7 cellular contexts compared by ENCODE assay signal in the genomic region with DNA sequence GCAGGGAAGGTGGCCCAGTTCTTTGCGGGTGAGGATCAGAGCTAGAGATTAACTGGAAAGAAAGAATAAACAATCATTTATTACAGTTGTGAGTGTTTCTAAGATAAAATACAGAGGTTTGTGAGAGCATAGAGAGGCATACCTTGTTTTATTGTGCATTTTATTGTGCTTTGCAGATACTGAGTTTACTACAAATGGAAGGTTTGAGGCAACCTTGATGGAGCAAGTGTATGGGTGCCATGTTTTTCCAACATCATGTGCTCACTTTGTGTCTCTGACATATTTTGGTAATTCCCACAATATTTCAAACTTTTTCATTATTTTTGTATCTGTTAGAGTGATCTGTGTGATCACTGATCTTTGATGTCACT. TPM values are rescaled to one million over a fixed set of nuclear protein-coding genes. Genes with fewer than 3 reads are reported as not detected.
DNase-seq lines count a peak whose midpoint lies in the region; ATAC-seq and TF ChIP-seq lines count a peak whose summit lies in the region.

No MANE protein-coding gene starts in this region.

- DNase-seq in HAP-1 (ENCODE audit: low spot score in 2 of 2) (no peak), SJSA1 (ENCODE audit: low read depth in 1 of 2, low spot score in 2 of 2) (no peak), fibroblast of pulmonary artery (ENCODE audit: low read depth) (no peak), T-helper 9 cell (no peak), glomerular visceral epithelial cell (ENCODE audit: extremely low spot score) (no peak)

- TF ChIP-seq CTCF in fibroblast of pulmonary artery (IDR thresholded peaks at IDR 0.05; ENCODE audit: low read length, missing control alignments) = no peak

- in situ Hi-C loops in HAP-1 (cut with MboI; ENCODE audit: low sequenced_read_pairs) = no loop called here

- H3K27me3 ChIP-seq in HAP-1 (ENCODE audit: low read depth) (no peaks in the 10 kb centered on the region), SJSA1 (replicated peaks) (no peaks in the 10 kb centered on the region), skeletal muscle satellite cell (ENCODE audit: control insufficient read depth, insufficient read depth, low read length) (no peaks in the 10 kb centered on the region)

- H3K4me1 ChIP-seq in HAP-1 (peaks cover 18% of the 10 kb centered on the region), SJSA1 (replicated peaks) (peaks cover 12% of the 10 kb centered on the region), skeletal muscle satellite cell (ENCODE audit: control insufficient read depth, insufficient read depth, low read length) (peaks cover 18% of the 10 kb centered on the region)

- H3K9me3 ChIP-seq in HAP-1 (no peaks in the 10 kb centered on the region; the same call in 1 of the 2 replicates), SJSA1 (replicated peaks) (no peaks in the 10 kb centered on the region), skeletal muscle satellite cell (replicated peaks; ENCODE audit: low read length) (no peaks in the 10 kb centered on the region)

- H3K36me3 ChIP-seq in HAP-1 (replicated peaks) (0 out of 2 replicates have a peak, but pooled peaks cover 4% of the 10 kb centered on the region), SJSA1 (no peaks in the 10 kb centered on the region), skeletal muscle satellite cell (ENCODE audit: insufficient read depth, low read length) (no peaks in the 10 kb centered on the region)

- H3K4me3 ChIP-seq in HAP-1 (peak overlapping the region; percentile 58), SJSA1 (peak overlapping the region; percentile 52), fibroblast of pulmonary artery (replicated peaks; ENCODE audit: low read depth, low read length) (peak overlapping the region; percentile 62), skeletal muscle satellite cell (ENCODE audit: low read length) (peak overlapping the region; percentile 82)

- peak overlapping the region; percentile 96 for H3K9ac ChIP-seq in skeletal muscle satellite cell (ENCODE audit: low read depth, low read length)

- ATAC-seq in GM18858 (IDR thresholded peaks at IDR 0.05; ENCODE audit: unreplicated experiment) = no peak

- peak overlapping the region; percentile 87 for H3K4me2 ChIP-seq in skeletal muscle satellite cell (ENCODE audit: low read length)

- H3K27ac ChIP-seq in SJSA1 = peak overlapping the region; percentile 95

RNA-seq across cellular contexts. Expression of a gene that starts 0.7 kb away (rescaled TPM):
- total RNA-seq in SJSA1 (2014; rRNA removed; shearing (Covaris generic)) = 16.5 and 27.8 TPM in 2 replicates
- total RNA-seq in skeletal muscle satellite cell (2012; rRNA removed) = 6.3 TPM in 2 replicates

RNA-seq across cellular contexts. Expression of a gene that starts 32.0 kb away (rescaled TPM):
- 16.5 and 19.0 TPM in 2 replicates for total RNA-seq in SJSA1 (2014; rRNA removed; shearing (Covaris generic))
- 10.5 and 13.4 TPM in 2 replicates for total RNA-seq in skeletal muscle satellite cell (2012; rRNA removed)

RNA-seq across cellular contexts. Expression of a gene that starts 41.2 kb away (rescaled TPM):
- total RNA-seq in SJSA1 (2014; rRNA removed; shearing (Covaris generic)) = 114 and 172 TPM in 2 replicates
- 64.1 and 77.1 TPM in 2 replicates for total RNA-seq in skeletal muscle satellite cell (2012; rRNA removed)
